Comparison of ENCODE assay signal across 18 cellular contexts in genomic region chrX:9515973-9516538, GRCh38. TPM values are rescaled to one million over a fixed set of nuclear protein-coding genes. Genes with fewer than 3 reads are reported as not detected.
DNase-seq lines count a peak whose midpoint lies in the region; ATAC-seq, FAIRE-seq and TF ChIP-seq lines count a peak whose summit lies in the region.
"Had no signal": no experiment of that assay in that cellular context is flagged by ENCODE, and none has a peak within 500 bp of the region (broad histone marks: within the 10 kb centered on the region; RNA-seq: fewer than 3 reads in every experiment).

No MANE protein-coding gene starts in this region.

- no peak for FAIRE-seq in frontal cortex (lab: Jason Lieb, UNC)
- FAIRE-seq: endometrium, G401.6 had no signal

- DNase-seq in CD4-positive, alpha-beta T cell, result no peak
- DNase-seq in MV-4-11 (lab: John Stamatoyannopoulos, UW), result peak; percentile 80
- no peak for DNase-seq in effector memory CD8-positive, alpha-beta T cell
- no peak for DNase-seq in Caco-2
- DNase-seq in activated CD8-positive, alpha-beta memory T cell treated with anti-CD3 and anti-CD28 coated beads, Interleukin-2, amount 50 U/mL, for 4 hours, result no peak
- DNase-seq in frontal cortex (ENCODE audit: low spot score in 2 of 2), result no peak
- DNase-seq: brain microvascular endothelial cell; C1 segment of cervical spinal cord; hippocampal formation; mesenchymal stem cell; PC-3; posterior cingulate gyrus; stimulated activated CD4-positive, alpha-beta T cell treated with anti-CD3 and anti-CD28 coated beads, Interleukin-1b, Interleukin-23, amount 100 ng/mL, for 48 hours; stimulated activated naive CD4-positive, alpha-beta T cell had no signal

- H3K4me3 Mint-ChIP-seq in CD4-positive, alpha-beta T cell, result no peak overlapping the region
- H3K4me3 Mint-ChIP-seq in effector memory CD8-positive, alpha-beta T cell, result peak overlapping the region; percentile 40 to 64
- H3K4me3 Mint-ChIP-seq in Caco-2 (ENCODE audit: unreplicated experiment), result no peak overlapping the region

- no peaks in the 10 kb centered on the region for H3K27me3 Mint-ChIP-seq in CD4-positive, alpha-beta T cell
- H3K27me3 Mint-ChIP-seq in effector memory CD8-positive, alpha-beta T cell, result no peaks in the 10 kb centered on the region
- H3K27me3 Mint-ChIP-seq in Caco-2 (ENCODE audit: insufficient read depth, unreplicated experiment), result no peaks in the 10 kb centered on the region

- CTCF ChIA-PET in CD4-positive, alpha-beta T cell (lab: Charles Lee), result interaction anchor here (0.7 kb wide), 1 partner anchor 30 kb away, joined by 3 read pairs; no protein-coding TSS in a partner anchor
- CTCF ChIA-PET in Caco-2 (lab: Charles Lee), result no interaction called here

- intact Hi-C loops in CD4-positive, alpha-beta T cell (cut with DNase I, micrococcal nuclease), result loop anchor here in 1 of 2 experiments (1.0 kb wide), 1 partner anchor 48 kb away; no protein-coding TSS in a partner anchor
- intact Hi-C loops in Caco-2 (cut with micrococcal nuclease; ENCODE audit: unreplicated experiment), result no loop called here

- H3K27ac ChIP-seq in CD4-positive, alpha-beta T cell (ENCODE audit: low read depth, low read length), result no peak overlapping the region
- H3K27ac ChIP-seq: brain microvascular endothelial cell had no signal

- peak overlapping the region; percentile 10 for H3K27ac Mint-ChIP-seq in CD4-positive, alpha-beta T cell
- H3K27ac Mint-ChIP-seq in effector memory CD8-positive, alpha-beta T cell, result peak overlapping the region; percentile 71 to 79
- no peak overlapping the region for H3K27ac Mint-ChIP-seq in Caco-2 (ENCODE audit: unreplicated experiment)

- no peaks in the 10 kb centered on the region for H3K27me3 ChIP-seq in CD4-positive, alpha-beta T cell (ENCODE audit: control insufficient read depth, insufficient read depth, low read length)
- H3K27me3 ChIP-seq in Caco-2 (replicated peaks; ENCODE audit: control insufficient read depth, insufficient read depth, low read length), result no peaks in the 10 kb centered on the region
- H3K27me3 ChIP-seq: brain microvascular endothelial cell had no signal

- no peak for ATAC-seq in CD4-positive, alpha-beta T cell (ENCODE audit: poor library complexity)
- ATAC-seq in GM18861 (IDR thresholded peaks at IDR 0.05; ENCODE audit: unreplicated experiment) (peak; percentile 73), GM21619 (IDR thresholded peaks at IDR 0.05; ENCODE audit: unreplicated experiment) (no peak)
- peak; percentile 26 for ATAC-seq in effector memory CD8-positive, alpha-beta T cell (replicated peaks)
- ATAC-seq: PC-3 had no signal

- no peak for TF ChIP-seq CTCF in CD4-positive, alpha-beta T cell (IDR thresholded peaks at IDR 0.05)
- no peak for TF ChIP-seq CTCF in Caco-2 (IDR thresholded peaks at IDR 0.05; ENCODE audit: insufficient read depth in 1 of 2, low read depth in 1 of 2, low read length in 1 of 2, severe bottlenecking in 1 of 2, unreplicated experiment in 1 of 2)

- no peaks in the 10 kb centered on the region for H3K9me3 ChIP-seq in CD4-positive, alpha-beta T cell (ENCODE audit: control insufficient read depth, low read length)
- H3K9me3 ChIP-seq in Caco-2, result no peaks in the 10 kb centered on the region

- H3K4me3 ChIP-seq in Caco-2 (ENCODE audit: low read depth, low read length), result no peak overlapping the region

- H3K9me3 Mint-ChIP-seq in CD4-positive, alpha-beta T cell, result no peaks in the 10 kb centered on the region
- H3K9me3 Mint-ChIP-seq in effector memory CD8-positive, alpha-beta T cell, result no peaks in the 10 kb centered on the region
- no peaks in the 10 kb centered on the region for H3K9me3 Mint-ChIP-seq in Caco-2 (ENCODE audit: unreplicated experiment)

- peaks cover 34% of the 10 kb centered on the region for H3K36me3 Mint-ChIP-seq in CD4-positive, alpha-beta T cell (ENCODE audit: low read depth)
- H3K36me3 Mint-ChIP-seq in effector memory CD8-positive, alpha-beta T cell (ENCODE audit: insufficient read depth), result peaks cover 6% of the 10 kb centered on the region
- peaks cover 21% of the 10 kb centered on the region for H3K36me3 Mint-ChIP-seq in Caco-2 (ENCODE audit: insufficient read depth, unreplicated experiment)

- H3K4me1 ChIP-seq in Caco-2, result no peaks in the 10 kb centered on the region

- POLR2A ChIA-PET in CD4-positive, alpha-beta T cell (lab: Charles Lee), result no interaction called here
- POLR2A ChIA-PET in Caco-2 (lab: Charles Lee), result no interaction called here

- no TSS peak for BruUV-seq in Caco-2 (replicated peaks; lab: Mats Ljungman, UMichigan)

- H3K36me3 ChIP-seq in Caco-2 (ENCODE audit: control insufficient read depth, insufficient read depth, low read length), result no peaks in the 10 kb centered on the region
- H3K36me3 ChIP-seq: brain microvascular endothelial cell had no signal

- peaks cover 56% of the 10 kb centered on the region for H3K4me1 Mint-ChIP-seq in CD4-positive, alpha-beta T cell (ENCODE audit: low read depth)
- H3K4me1 Mint-ChIP-seq in effector memory CD8-positive, alpha-beta T cell (ENCODE audit: low read depth in 2 of 2), result peaks cover 24% of the 10 kb centered on the region in 2 donors
- H3K4me1 Mint-ChIP-seq in Caco-2 (ENCODE audit: low read depth, unreplicated experiment), result peaks cover 24% of the 10 kb centered on the region

RNA-seq across cellular contexts. Expression of gene TBL1X, which starts 51.2 kb away (rescaled TPM):
- 10 to 100 TPM; 17.4 to 19.2 TPM for total RNA-seq in CD4-positive, alpha-beta T cell
- total RNA-seq in Caco-2 (2022) (75.3 and 84.2 TPM in 2 replicates), frontal cortex (2.9 TPM)

Comparison
In these comparisons a context has a peak if more than half of its experiments do, and no peak if none do; other contexts are left out.
1. ATAC-seq: peak in GM18861 (single experiment) and effector memory CD8-positive, alpha-beta T cell (single experiment); none in CD4-positive, alpha-beta T cell (single experiment) and GM21619 (single experiment).
2. H3K4me3 Mint-ChIP-seq: peak in effector memory CD8-positive, alpha-beta T cell (2 of 2); none in CD4-positive, alpha-beta T cell (single experiment) and Caco-2 (single experiment).